Comparison of ENCODE assay signal across 26 cellular contexts in the genomic region with DNA sequence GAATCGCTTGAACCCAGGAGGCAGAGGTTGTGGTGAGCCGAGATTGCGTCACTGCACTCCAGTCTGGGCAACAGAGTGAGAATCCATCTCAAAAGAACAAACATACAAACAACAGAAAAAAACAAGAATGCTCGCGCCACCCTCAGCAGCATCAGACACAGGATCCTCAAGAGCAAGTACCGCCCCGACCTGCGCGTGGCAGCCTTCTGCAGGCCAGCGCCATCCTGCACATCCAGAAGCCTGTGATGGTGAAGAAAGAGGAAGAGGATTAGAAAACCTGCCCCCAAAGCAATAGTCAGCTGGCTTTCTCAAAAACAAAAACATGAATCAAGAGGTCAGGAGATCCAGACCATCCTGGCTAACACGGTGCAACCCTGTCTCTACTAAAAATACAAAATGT.
"Had no signal": no experiment of that assay in that cellular context is flagged by ENCODE, and none has a peak within 500 bp of the region (broad histone marks: within the 10 kb centered on the region; RNA-seq: fewer than 3 reads in every experiment).

No MANE protein-coding gene starts in this region.

- H3K4me2 ChIP-seq: neural progenitor cell had no signal

- H3K79me2 ChIP-seq: parathyroid adenoma had no signal

- H3K27me3 ChIP-seq: colonic mucosa, gastrocnemius medialis, neural progenitor cell, right atrium auricular region, sigmoid colon, testis, tibial artery, vagina had no signal

- H3K9ac ChIP-seq: neural progenitor cell, parathyroid adenoma had no signal

- ATAC-seq: esophagus mucosa; gastrocnemius medialis; left lobe of liver; naive thymus-derived CD4-positive, alpha-beta T cell; stimulated activated effector memory CD8-positive, alpha-beta T cell treated with anti-CD3 and anti-CD28 coated beads, Interleukin-12 subunit alpha, Interleukin-12 subunit beta, amount 100 ng/mL, for 72 hours; stimulated activated naive CD8-positive, alpha-beta T cell treated with anti-CD3 and anti-CD28 coated beads, Interleukin-15, Interleukin-2, amounts not matched to agents 100 U/mL and 50 U/mL, for 24 hours had no signal

- H3K36me3 ChIP-seq: colonic mucosa, gastrocnemius medialis, neural progenitor cell, right atrium auricular region, sigmoid colon, tibial artery, vagina had no signal

- FAIRE-seq: kidney had no signal

- H2AFZ ChIP-seq: neural progenitor cell, parathyroid adenoma had no signal

- H3K4me3 ChIP-seq: colonic mucosa, gastrocnemius medialis, neural progenitor cell, right atrium auricular region, sigmoid colon, testis, tibial artery, vagina had no signal

- H3K9me3 ChIP-seq: colonic mucosa, gastrocnemius medialis, right atrium auricular region, sigmoid colon, testis, tibial artery, vagina had no signal

- H3K4me1 ChIP-seq: colonic mucosa, gastrocnemius medialis, neural progenitor cell, right atrium auricular region, testis, vagina had no signal

- H3K27ac ChIP-seq: colonic mucosa, epithelial cell of prostate, gastrocnemius medialis, neural progenitor cell, parathyroid adenoma, right atrium auricular region, sigmoid colon, testis, tibial artery, vagina had no signal

- DNase-seq: colonic mucosa; effector CD8-positive, alpha-beta T cell; endodermal cell; foreskin fibroblast; gastrocnemius medialis; head of caudate nucleus; kidney; mammary epithelial cell; mesendoderm; midbrain; naive thymus-derived CD4-positive, alpha-beta T cell; sigmoid colon; stimulated activated CD4-positive, alpha-beta T cell treated with anti-CD3 and anti-CD28 coated beads, Interleukin-2, amount 100 ng/mL, for 24 hours; stimulated activated CD4-positive, alpha-beta T cell treated with anti-CD3 and anti-CD28 coated beads, Interleukin-4, amount 100 ng/mL, for 24 hours; stimulated activated naive CD8-positive, alpha-beta T cell treated with anti-CD3 and anti-CD28 coated beads, Interleukin-15, Interleukin-2, amounts not matched to agents 100 U/mL and 50 U/mL, for 24 hours; substantia nigra; testis; tibial artery had no signal
